Comparison of ENCODE assay signal across 11 cellular contexts in genomic region chr2:188974184-188974583, GRCh38. TPM values are rescaled to one million over a fixed set of nuclear protein-coding genes. Genes with fewer than 3 reads are reported as not detected.
DNase-seq lines count a peak whose midpoint lies in the region; ATAC-seq, FAIRE-seq and TF ChIP-seq lines count a peak whose summit lies in the region.
"Had no signal": no experiment of that assay in that cellular context is flagged by ENCODE, and none has a peak within 500 bp of the region (broad histone marks: within the 10 kb centered on the region; RNA-seq: fewer than 3 reads in every experiment).

COL3A1 (plus strand) TSS chr2:188974373; CDS start chr2:188974490, 117 bp downstream.

- H4K8ac ChIP-seq in IMR-90 (ENCODE audit: low read depth in 2 of 2, low read length in 2 of 2): peak within 1 kb of the TSS; percentile 77 to 99

- in situ Hi-C loops in IMR-90 (cut with MboI; ENCODE audit: low sequenced_read_pairs): loop anchor here (10.0 kb wide), 1 partner anchor 189 kb away; no protein-coding TSS in a partner anchor

- TF ChIP-seq CTCF in IMR-90 (conservative IDR thresholded peaks at IDR 0.05; ENCODE audit: low read depth, low read length): no peak
- no peak for TF ChIP-seq CTCF in endothelial cell of umbilical vein (IDR thresholded peaks at IDR 0.05; ENCODE audit: extremely low read depth in 1 of 2, insufficient read depth in 1 of 2, low read depth in 1 of 2, low read length in 2 of 2)
- no peak for TF ChIP-seq CTCF in mucosa of descending colon (IDR thresholded peaks at IDR 0.05)
- no peak for TF ChIP-seq CTCF in thyroid gland (IDR thresholded peaks at IDR 0.05)

- H3K27me3 ChIP-seq in IMR-90 (ENCODE audit: control insufficient read depth, insufficient read depth, low read length) (no peaks in the 10 kb centered on the region), endothelial cell of umbilical vein (ENCODE audit: control insufficient read depth in 2 of 2, insufficient read depth in 2 of 2, low read length in 2 of 2) (no peaks in the 10 kb centered on the region), thyroid gland (no peaks in the 10 kb centered on the region)

- H3K79me1 ChIP-seq in IMR-90 (ENCODE audit: low read depth in 1 of 2, low read length in 2 of 2): peaks cover 3 to 4% of the 10 kb centered on the region in 2 experiments; a peak in 2 of 4 replicates

- H2BK15ac ChIP-seq in IMR-90 (ENCODE audit: low read depth, low read length): peak within 1 kb of the TSS; percentile 91

- peak within 1 kb of the TSS; percentile 99 for H4K91ac ChIP-seq in IMR-90 (ENCODE audit: insufficient read depth, low read depth, low read length)

- H3K4me2 ChIP-seq in IMR-90 (ENCODE audit: low read depth, low read length) (peak within 1 kb of the TSS; percentile 98), endothelial cell of umbilical vein (ENCODE audit: insufficient read depth, low read length) (no peak within 1 kb of the TSS)

- no peak within 1 kb of the TSS for H2AK9ac ChIP-seq in IMR-90 (replicated peaks; ENCODE audit: low read depth, low read length, poor library complexity)

- H3K9me1 ChIP-seq in IMR-90 (ENCODE audit: insufficient read depth, low read length): no peaks in the 10 kb centered on the region; the same call in 1 of the 2 replicates
- H3K9me1 ChIP-seq in endothelial cell of umbilical vein (replicated peaks; ENCODE audit: control insufficient read depth, extremely low read depth, insufficient read depth, low read length): no peaks in the 10 kb centered on the region

- intact Hi-C loops in IMR-90 (cut with micrococcal nuclease) (loop anchor here (2.0 to 10.0 kb wide), 3 partner anchors 122 to 679 kb away; partner anchors contain the start of gene GULP1), endothelial cell of umbilical vein (cut with micrococcal nuclease) (no loop called here), mucosa of descending colon (cut with DNase I, micrococcal nuclease) (no loop called here), thyroid gland (cut with DNase I) (no loop called here)

- peak; percentile 69; the same call in 1 of the 2 replicates for TF ChIP-seq POLR2A in IMR-90 (IDR thresholded peaks at IDR 0.05; ENCODE audit: low read depth, low read length)
- no peak for TF ChIP-seq POLR2A in endothelial cell of umbilical vein (IDR thresholded peaks at IDR 0.05; ENCODE audit: low read depth, low read length)
- TF ChIP-seq POLR2A in thyroid gland (IDR thresholded peaks at IDR 0.05): no peak

- H3K27ac ChIP-seq in IMR-90 (ENCODE audit: insufficient read depth, low read length): peak within 1 kb of the TSS; percentile 83
- H3K27ac ChIP-seq in endothelial cell of umbilical vein (ENCODE audit: insufficient read depth, low read depth, low read length): no peak within 1 kb of the TSS
- peak within 1 kb of the TSS; percentile 23 to 87 (median 47) for H3K27ac ChIP-seq in thyroid gland
- H3K27ac ChIP-seq: VCaP had no signal

- H3K4me3 ChIP-seq in IMR-90 (ENCODE audit: insufficient read depth, low read depth, low read length) (peak within 1 kb of the TSS; percentile 62), endothelial cell of umbilical vein (replicated peaks in 1 of 3; ENCODE audit: insufficient read depth in 1 of 3, low read depth in 1 of 3, low read length in 3 of 3) (no peak within 1 kb of the TSS), mucosa of descending colon (no peak within 1 kb of the TSS), thyroid gland (replicated peaks in 1 of 3) (peak within 1 kb of the TSS in 2 of 3 donors; percentile 4)

- H2BK120ac ChIP-seq in IMR-90 (ENCODE audit: low read depth, low read length): peak within 1 kb of the TSS; percentile 91

- H3K18ac ChIP-seq in IMR-90 (ENCODE audit: low read depth, low read length): peak within 1 kb of the TSS; percentile 97

- peaks cover 2% of the 10 kb centered on the region; the same call in 1 of the 2 replicates for H3K36me3 ChIP-seq in IMR-90 (ENCODE audit: control insufficient read depth, insufficient read depth, low read length)
- H3K36me3 ChIP-seq in endothelial cell of umbilical vein (ENCODE audit: control insufficient read depth in 2 of 2, extremely low read depth in 1 of 2, insufficient read depth in 2 of 2, low read length in 2 of 2): no peaks in the 10 kb centered on the region
- no peaks in the 10 kb centered on the region for H3K36me3 ChIP-seq in mucosa of descending colon (ENCODE audit: low read depth)
- no peaks in the 10 kb centered on the region for H3K36me3 ChIP-seq in thyroid gland

- no TSS peak for BruUV-seq in IMR-90 (replicated peaks; lab: Mats Ljungman, UMichigan)
- no TSS peak for BruUV-seq in endothelial cell of umbilical vein (replicated peaks; lab: Mats Ljungman, UMichigan)

- no peak for TF ChIP-seq RAD21 in IMR-90 (IDR thresholded peaks at IDR 0.05; ENCODE audit: low read length)

- POLR2A ChIA-PET in IMR-90 (lab: Charles Lee; ENCODE audit: unreplicated experiment) (interaction anchor here (0.6 to 0.7 kb wide), 2 partner anchors 212 to 383 kb away, joined by 3 read pairs; no protein-coding TSS in a partner anchor), endothelial cell of umbilical vein (lab: Charles Lee) (no interaction called here)

- no peaks in the 10 kb centered on the region for H4K20me1 ChIP-seq in IMR-90 (ENCODE audit: insufficient read depth, low read length)
- no peaks in the 10 kb centered on the region for H4K20me1 ChIP-seq in endothelial cell of umbilical vein (replicated peaks; ENCODE audit: control insufficient read depth, extremely low read depth, insufficient read depth, low read length)

- H3K79me2 ChIP-seq in endothelial cell of umbilical vein (ENCODE audit: control insufficient read depth, insufficient read depth, low read length): no peaks in the 10 kb centered on the region

- H3K4me1 ChIP-seq in IMR-90 (ENCODE audit: control insufficient read depth, insufficient read depth, low read length) (peaks cover 4% of the 10 kb centered on the region; the same call in 1 of the 2 replicates), endothelial cell of umbilical vein (ENCODE audit: control insufficient read depth, extremely low read depth, insufficient read depth, low read length) (peaks cover 18% of the 10 kb centered on the region), mucosa of descending colon (ENCODE audit: low read depth) (no peaks in the 10 kb centered on the region), thyroid gland (peaks cover 3 to 5% of the 10 kb centered on the region in 2 donors)

- peak within 1 kb of the TSS; percentile 67 for H3K9ac ChIP-seq in IMR-90 (ENCODE audit: low read depth, low read length)
- H3K9ac ChIP-seq in endothelial cell of umbilical vein (replicated peaks; ENCODE audit: extremely low read depth, insufficient read depth, low read length): no peak within 1 kb of the TSS

- peak within 1 kb of the TSS; percentile 99 for H3K14ac ChIP-seq in IMR-90 (replicated peaks; ENCODE audit: low read depth, low read length)

- dilution Hi-C loops in IMR-90 (cut with HindIII; ENCODE audit: low sequenced_read_pairs, unreplicated experiment) (no loop called here), endothelial cell of umbilical vein (cut with MboI; ENCODE audit: extremely low pct_ligation_motif_present, low sequenced_read_pairs) (no loop called here)

- H2AFZ ChIP-seq in IMR-90 (replicated peaks; ENCODE audit: low read length, poor library complexity) (no peak within 1 kb of the TSS), endothelial cell of umbilical vein (ENCODE audit: low read depth, low read length) (peak within 1 kb of the TSS; percentile 96)

- peak within 1 kb of the TSS; percentile 98 for H3K56ac ChIP-seq in IMR-90 (ENCODE audit: extremely low read depth, insufficient read depth, low read length)

- H3K9me3 ChIP-seq in IMR-90 (ENCODE audit: control insufficient read depth, insufficient read depth, low read length): no peaks in the 10 kb centered on the region
- no peaks in the 10 kb centered on the region for H3K9me3 ChIP-seq in endothelial cell of umbilical vein (replicated peaks; ENCODE audit: control insufficient read depth, insufficient read depth, low read length)
- H3K9me3 ChIP-seq in mucosa of descending colon: no peaks in the 10 kb centered on the region
- H3K9me3 ChIP-seq in thyroid gland: no peaks in the 10 kb centered on the region

- DNase-seq in IMR-90: peak; percentile 80
- peak; percentile 21 for DNase-seq in endothelial cell of umbilical vein (ENCODE audit: low read depth, low spot score)
- DNase-seq in mucosa of descending colon: peak in 1 of 3 donors; percentile 23
- DNase-seq in thyroid gland: peak in 1 of 2 donors; percentile 7
- no peak for DNase-seq in RCC 7860 (ENCODE audit: low spot score)
- DNase-seq: NCI-H2081 treated with DMSO at 0.1 percent for 48 hours had no signal

- H2BK5ac ChIP-seq in IMR-90 (ENCODE audit: low read depth, low read length, poor library complexity, severe bottlenecking): peak within 1 kb of the TSS; percentile 98

- H2BK20ac ChIP-seq in IMR-90 (ENCODE audit: low read depth, low read length): peak within 1 kb of the TSS; percentile 83

- peak; percentile 49 for ATAC-seq in IMR-90 (ENCODE audit: low read depth)
- ATAC-seq in mucosa of descending colon: peak; percentile 11
- no peak for ATAC-seq in HG03097 (IDR thresholded peaks at IDR 0.05; ENCODE audit: low FRiP score, unreplicated experiment)
- ATAC-seq in GM18861 (IDR thresholded peaks at IDR 0.05; ENCODE audit: unreplicated experiment): no peak
- no peak for ATAC-seq in HG02870 (IDR thresholded peaks at IDR 0.05; ENCODE audit: unreplicated experiment)

- H3K4ac ChIP-seq in IMR-90 (ENCODE audit: low read depth, low read length): peak within 1 kb of the TSS; percentile 95

- peak within 1 kb of the TSS; percentile 85 for H4K5ac ChIP-seq in IMR-90 (ENCODE audit: low read depth, low read length)

- no CpG with 5 or more reads among the region's 4 CpGs for WGBS in IMR-90 (ENCODE audit: extremely low coverage in 2 of 2, insufficient read length in 1 of 2), 2 experiments
- 54 to 62% methylated on average over 4 of the region's 4 CpGs for WGBS in thyroid gland, 2 donors

- FAIRE-seq in endothelial cell of umbilical vein (lab: Jason Lieb, UNC) (no peak), RCC 7860 (lab: Jason Lieb, UNC) (no peak)
- FAIRE-seq: colon had no signal

- CTCF ChIA-PET in IMR-90 (lab: Yijun Ruan, JAX): no interaction called here
- CTCF ChIA-PET in endothelial cell of umbilical vein (lab: Charles Lee): interaction anchor here (0.8 to 6.6 kb wide), 4 partner anchors 10 to 449 kb away, joined by 3 to 185 read pairs (median 14); no protein-coding TSS in a partner anchor

- peak within 1 kb of the TSS; percentile 97 for H3K23ac ChIP-seq in IMR-90 (ENCODE audit: low read depth, low read length)

- H2AK5ac ChIP-seq in IMR-90 (ENCODE audit: low read depth, low read length): peak within 1 kb of the TSS; percentile 69; the same call in 1 of the 2 replicates

RNA-seq across cellular contexts. Expression of gene COL3A1, which starts in this region (rescaled TPM):
- total RNA-seq in IMR-90 (2012; rRNA removed) (408 and 411 TPM in 2 replicates), endothelial cell of umbilical vein (1.3 and 8.7 TPM in 2 replicates), mucosa of descending colon (100 to 1,000 TPM in 2 of 3 donors, 10 to 100 TPM in 1; 68.2 to 321 (median 299) TPM), thyroid gland (100 to 1,000 TPM in 1 of 4 donors, 10 to 100 TPM in 3; 36.4 to 151 (median 62.3) TPM)
- polyA plus RNA-seq in IMR-90 (2012; rRNA removed) (326 and 402 TPM in 2 replicates), endothelial cell of umbilical vein (2.1 and 2.3 TPM in 2 replicates)
- polyA plus RNA-seq in IMR-90 (2012; cell fraction: cytosol; rRNA removed): 382 and 438 TPM in 2 replicates
- 291 and 482 TPM in 2 replicates for polyA plus RNA-seq in IMR-90 (2012; cell fraction: nucleus; rRNA removed; ENCODE audit: low replicate concordance)
- polyA plus RNA-seq in endothelial cell of umbilical vein (2011; cell fraction: cytosol; rRNA removed): 1.4 and 1.5 TPM in 2 replicates
- polyA plus RNA-seq in endothelial cell of umbilical vein (2011; cell fraction: nucleus; rRNA removed): 3.7 and 4.2 TPM in 2 replicates
- 0.55 and 0.85 TPM in 2 replicates for polyA plus RNA-seq in endothelial cell of umbilical vein (2012)
- polyA minus RNA-seq in endothelial cell of umbilical vein: 4.4 and 5.5 TPM in 2 replicates
- not detected for polyA minus RNA-seq in endothelial cell of umbilical vein (2011; cell fraction: cytosol; rRNA and poly(A)+ RNA removed)
- polyA minus RNA-seq in endothelial cell of umbilical vein (2011; cell fraction: nucleus; rRNA and poly(A)+ RNA removed): 2.3 and 2.4 TPM in 2 replicates

Comparison
In these comparisons a context has a peak if more than half of its experiments do, and no peak if none do; other contexts are left out.
1. RNA of gene COL3A1 (polyA plus RNA-seq): 291 to 482 TPM in IMR-90; 0.55 to 4.2 TPM in endothelial cell of umbilical vein; every median in the first group is over 10 times any median in the second.
2. ATAC-seq: peak in IMR-90 (single experiment) and mucosa of descending colon (single experiment); none in HG03097 (single experiment), GM18861 (single experiment) and HG02870 (single experiment).
3. H3K4me3 ChIP-seq: peak in IMR-90 (single experiment) and thyroid gland (2 of 3); none in endothelial cell of umbilical vein (0 of 3) and mucosa of descending colon (single experiment).